15 cellular contexts compared by ENCODE assay signal in the genomic region with DNA sequence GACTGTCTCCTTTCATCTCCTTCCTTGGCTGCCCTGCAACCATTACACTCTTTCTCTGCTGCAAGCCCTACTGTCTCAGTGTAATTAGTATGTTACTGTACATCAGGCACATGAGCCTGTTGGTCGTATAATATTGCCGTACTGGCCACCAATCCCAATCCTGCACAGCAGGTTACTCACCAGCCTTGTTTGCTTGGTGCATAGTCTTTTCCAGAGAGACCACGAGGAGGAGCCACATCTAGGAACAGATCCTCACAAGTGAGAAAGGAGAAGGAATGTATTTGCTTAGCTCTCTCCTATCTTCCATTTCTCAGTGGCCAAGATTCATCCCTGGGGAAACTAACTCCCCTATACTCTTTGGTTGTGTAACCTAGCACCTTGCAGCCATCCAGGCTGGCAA.
"Had no signal": no experiment of that assay in that cellular context is flagged by ENCODE, and none has a peak within 500 bp of the region (broad histone marks: within the 10 kb centered on the region; RNA-seq: fewer than 3 reads in every experiment).

No MANE protein-coding gene starts in this region.

- H3K4me3 ChIP-seq: breast epithelium, esophagus squamous epithelium, lung, right atrium auricular region, thyroid gland, vagina had no signal

- H3K4me3 Mint-ChIP-seq: activated naive CD8-positive, alpha-beta T cell; naive thymus-derived CD8-positive, alpha-beta T cell had no signal

- H3K27me3 Mint-ChIP-seq: activated naive CD8-positive, alpha-beta T cell; naive thymus-derived CD8-positive, alpha-beta T cell had no signal

- H3K9me3 ChIP-seq: thyroid gland had no signal

- H3K27ac ChIP-seq: breast epithelium, esophagus squamous epithelium, foreskin keratinocyte, neutrophil, right atrium auricular region, thyroid gland, vagina had no signal

- H3K36me3 ChIP-seq: breast epithelium, esophagus squamous epithelium, neutrophil, right atrium auricular region, thyroid gland, vagina had no signal

- DNase-seq: aorta; esophagus squamous epithelium; left colon; naive thymus-derived CD8-positive, alpha-beta T cell; posterior cingulate gyrus; small intestine; thyroid gland had no signal

- H3K4me1 ChIP-seq: breast epithelium, esophagus squamous epithelium, foreskin keratinocyte, right atrium auricular region, thyroid gland, vagina had no signal

- H3K27me3 ChIP-seq: breast epithelium, esophagus squamous epithelium, foreskin keratinocyte, neutrophil, right atrium auricular region, thyroid gland, vagina had no signal

- H3K4me1 Mint-ChIP-seq: naive thymus-derived CD8-positive, alpha-beta T cell had no signal

- H3K27ac Mint-ChIP-seq: activated naive CD8-positive, alpha-beta T cell; naive thymus-derived CD8-positive, alpha-beta T cell had no signal

- ATAC-seq: activated CD4-positive, CD25-positive, alpha-beta regulatory T cell treated with anti-CD3 and anti-CD28 coated beads, Interleukin-2, amount 50 U/mL, for 24 hours; foreskin keratinocyte; left colon; naive thymus-derived CD8-positive, alpha-beta T cell had no signal
